23 cellular contexts compared by ENCODE assay signal in the genomic region with DNA sequence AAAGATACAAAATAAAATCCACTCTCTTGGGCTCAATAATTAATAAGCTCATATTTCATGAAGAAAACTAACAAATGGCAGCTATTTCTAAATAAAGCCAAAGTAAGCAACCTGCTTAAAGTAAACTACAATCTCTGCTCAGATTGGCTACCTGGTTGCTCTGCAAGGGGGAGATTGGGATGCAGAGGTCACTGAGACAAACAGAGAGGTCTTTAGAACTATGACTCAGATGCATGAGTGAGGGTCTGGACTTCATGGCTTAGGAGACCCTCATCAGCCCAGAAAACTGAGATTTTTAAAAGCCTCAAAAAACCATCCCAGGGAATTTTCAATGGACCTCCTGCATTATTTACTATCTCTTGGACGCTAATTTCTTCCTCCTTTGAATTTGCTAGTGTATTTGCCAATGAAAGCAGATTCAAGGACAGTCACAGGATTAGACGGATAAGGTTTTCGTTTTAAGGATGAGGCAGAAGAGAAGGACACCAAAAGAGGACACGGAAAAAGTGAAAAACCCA. TPM values are rescaled to one million over a fixed set of nuclear protein-coding genes. Genes with fewer than 3 reads are reported as not detected.
DNase-seq lines count a peak whose midpoint lies in the region; ATAC-seq lines count a peak whose summit lies in the region.
"Had no signal": no experiment of that assay in that cellular context is flagged by ENCODE, and none has a peak within 500 bp of the region (broad histone marks: within the 10 kb centered on the region; RNA-seq: fewer than 3 reads in every experiment).

No MANE protein-coding gene starts in this region.

- H3K9ac ChIP-seq in mesendoderm (ENCODE audit: low read length), result no peak overlapping the region
- H3K9ac ChIP-seq: BLaER1 had no signal

- no peaks in the 10 kb centered on the region for H3K27me3 ChIP-seq in mesendoderm (ENCODE audit: insufficient read depth, low read length, poor library complexity)
- H3K27me3 ChIP-seq: BLaER1, body of pancreas, Peyer's patch, suprapubic skin had no signal

- DNase-seq in activated T-cell treated with anti-CD3 and anti-CD28 coated beads, Interleukin-2, amount 50 U/mL, for 72 hours, result no peak
- DNase-seq in activated T-cell treated with anti-CD3 and anti-CD28 coated beads, Interleukin-2, amount 50 U/mL, for 48 hours, result no peak
- DNase-seq in T-cell, result no peak
- no peak for DNase-seq in activated naive CD8-positive, alpha-beta T cell treated with anti-CD3 and anti-CD28 coated beads, Interleukin-2, amount 10 ng/mL, durations not matched to agents 7 days and 5 days
- no peak for DNase-seq in stimulated activated effector memory CD8-positive, alpha-beta T cell treated with anti-CD3 and anti-CD28 coated beads, Interleukin-12 subunit alpha, Interleukin-12 subunit beta, amount 100 ng/mL, for 72 hours (ENCODE audit: low spot score in 2 of 2)
- no peak for DNase-seq in DMS153 (lab: John Stamatoyannopoulos, UW)
- no peak for DNase-seq in mesendoderm
- DNase-seq: ACHN; activated CD4-positive, alpha-beta T cell treated with anti-CD3 and anti-CD28 coated beads, Interleukin-2, amount 50 U/mL, for 1 hour; activated T-cell treated with anti-CD3 and anti-CD28 coated beads for 4 hours; body of pancreas; cerebellar nuclear complex; HCEC 1CT; lower lobe of right lung; NCI-H1694 treated with DMSO at 0.1 percent for 48 hours; NCI-H526; nucleus accumbens; Peyer's patch; SIG-M5; SW 1271 had no signal

- H3K4me2 ChIP-seq in mesendoderm (ENCODE audit: low read length), result no peak overlapping the region
- H3K4me2 ChIP-seq: BLaER1 had no signal

- no peak overlapping the region for H4K8ac ChIP-seq in mesendoderm (ENCODE audit: low read depth, low read length)

- no peak overlapping the region for H3K27ac ChIP-seq in mesendoderm (ENCODE audit: low read depth, low read length)
- H3K27ac ChIP-seq: BLaER1, body of pancreas, lower lobe of right lung, Peyer's patch, suprapubic skin had no signal

- H3K36me3 Mint-ChIP-seq in activated T-cell treated with anti-CD3 and anti-CD28 coated beads, Interleukin-2, amount 50 U/mL, for 72 hours (ENCODE audit: insufficient read depth in 2 of 2), result peaks cover 46 to 89% of the 10 kb centered on the region in 2 donors
- H3K36me3 Mint-ChIP-seq in T-cell, result peaks cover 92% of the 10 kb centered on the region
- peaks cover 81% of the 10 kb centered on the region for H3K36me3 Mint-ChIP-seq in activated naive CD8-positive, alpha-beta T cell treated with anti-CD3 and anti-CD28 coated beads, Interleukin-2, amount 10 ng/mL, durations not matched to agents 7 days and 5 days
- H3K36me3 Mint-ChIP-seq in stimulated activated effector memory CD8-positive, alpha-beta T cell treated with anti-CD3 and anti-CD28 coated beads, Interleukin-12 subunit alpha, Interleukin-12 subunit beta, amount 100 ng/mL, for 72 hours, result peaks cover 100% of the 10 kb centered on the region

- no peak overlapping the region for H2BK120ac ChIP-seq in mesendoderm (ENCODE audit: low read depth, low read length)

- H2BK5ac ChIP-seq in mesendoderm (ENCODE audit: low read length), result no peak overlapping the region

- POLR2A ChIA-PET in T-cell (lab: Charles Lee), result interaction anchor here (0.6 to 11.7 kb wide), 5 partner anchors 11 to 43 kb away, joined by 3 to 216 read pairs (median 4); no protein-coding TSS in a partner anchor
- POLR2A ChIA-PET in activated naive CD8-positive, alpha-beta T cell treated with anti-CD3 and anti-CD28 coated beads, Interleukin-2, amount 10 ng/mL, durations not matched to agents 7 days and 5 days (lab: Charles Lee), result interaction anchor here (1.6 to 18.8 kb wide), 2 partner anchors 10 to 11 kb away, joined by 3 to 470 read pairs; a partner anchor contains a TSS

- no peaks in the 10 kb centered on the region for H3K79me1 ChIP-seq in mesendoderm (ENCODE audit: low read length)

- no peak overlapping the region for H2BK15ac ChIP-seq in mesendoderm (replicated peaks; ENCODE audit: low read depth)

- H4K5ac ChIP-seq in mesendoderm (ENCODE audit: low read length), result no peak overlapping the region

- no peaks in the 10 kb centered on the region for H3K4me1 ChIP-seq in mesendoderm (ENCODE audit: control insufficient read depth, low read depth, low read length)
- H3K4me1 ChIP-seq: BLaER1, body of pancreas, suprapubic skin had no signal

- peak overlapping the region; percentile 98 for H3K27ac Mint-ChIP-seq in activated T-cell treated with anti-CD3 and anti-CD28 coated beads, Interleukin-2, amount 50 U/mL, for 72 hours
- H3K27ac Mint-ChIP-seq in T-cell, result peak overlapping the region; percentile 93 to 94
- H3K27ac Mint-ChIP-seq in activated naive CD8-positive, alpha-beta T cell treated with anti-CD3 and anti-CD28 coated beads, Interleukin-2, amount 10 ng/mL, durations not matched to agents 7 days and 5 days, result peak overlapping the region; percentile 35
- peak overlapping the region; percentile 99 for H3K27ac Mint-ChIP-seq in stimulated activated effector memory CD8-positive, alpha-beta T cell treated with anti-CD3 and anti-CD28 coated beads, Interleukin-12 subunit alpha, Interleukin-12 subunit beta, amount 100 ng/mL, for 72 hours

- no peaks in the 10 kb centered on the region for H3K79me2 ChIP-seq in mesendoderm (ENCODE audit: control insufficient read depth, insufficient read depth, low read length)

- H3K4me3 Mint-ChIP-seq in activated T-cell treated with anti-CD3 and anti-CD28 coated beads, Interleukin-2, amount 50 U/mL, for 72 hours, result peak overlapping the region; percentile 50 to 93
- H3K4me3 Mint-ChIP-seq in T-cell, result peak overlapping the region in 2 of 3 donors; percentile 31 to 96
- peak overlapping the region; percentile 31 for H3K4me3 Mint-ChIP-seq in activated naive CD8-positive, alpha-beta T cell treated with anti-CD3 and anti-CD28 coated beads, Interleukin-2, amount 10 ng/mL, durations not matched to agents 7 days and 5 days
- peak overlapping the region; percentile 94 for H3K4me3 Mint-ChIP-seq in stimulated activated effector memory CD8-positive, alpha-beta T cell treated with anti-CD3 and anti-CD28 coated beads, Interleukin-12 subunit alpha, Interleukin-12 subunit beta, amount 100 ng/mL, for 72 hours

- CTCF ChIA-PET in T-cell (lab: Charles Lee), result interaction anchor here (1.0 to 1.3 kb wide), 2 partner anchors 13 to 99 kb away, joined by 3 to 5 read pairs; no protein-coding TSS in a partner anchor

- no peak overlapping the region for H3K56ac ChIP-seq in mesendoderm (ENCODE audit: low read length)

- H2AK5ac ChIP-seq in mesendoderm (ENCODE audit: low read length), result no peak overlapping the region

- no peaks in the 10 kb centered on the region for H3K36me3 ChIP-seq in mesendoderm (ENCODE audit: control insufficient read depth, insufficient read depth, low read length)
- H3K36me3 ChIP-seq: BLaER1, suprapubic skin had no signal

- H3K4me1 Mint-ChIP-seq in activated T-cell treated with anti-CD3 and anti-CD28 coated beads, Interleukin-2, amount 50 U/mL, for 72 hours (ENCODE audit: low read depth), result peaks cover 100% of the 10 kb centered on the region
- peaks cover 78 to 83% (median 80%) of the 10 kb centered on the region in 3 donors for H3K4me1 Mint-ChIP-seq in T-cell
- H3K4me1 Mint-ChIP-seq in activated naive CD8-positive, alpha-beta T cell treated with anti-CD3 and anti-CD28 coated beads, Interleukin-2, amount 10 ng/mL, durations not matched to agents 7 days and 5 days, result peaks cover 66% of the 10 kb centered on the region
- H3K4me1 Mint-ChIP-seq in stimulated activated effector memory CD8-positive, alpha-beta T cell treated with anti-CD3 and anti-CD28 coated beads, Interleukin-12 subunit alpha, Interleukin-12 subunit beta, amount 100 ng/mL, for 72 hours, result peaks cover 84% of the 10 kb centered on the region

- ATAC-seq in activated T-cell treated with anti-CD3 and anti-CD28 coated beads, Interleukin-2, amount 50 U/mL, for 72 hours (replicated peaks in 1 of 2), result no peak
- ATAC-seq in T-cell (replicated peaks in 1 of 4) (no peak), HG02588 (IDR thresholded peaks at IDR 0.05; ENCODE audit: unreplicated experiment) (no peak)
- no peak for ATAC-seq in activated naive CD8-positive, alpha-beta T cell treated with anti-CD3 and anti-CD28 coated beads, Interleukin-2, amount 10 ng/mL, durations not matched to agents 7 days and 5 days (ENCODE audit: low read depth)
- peak; percentile 35 for ATAC-seq in stimulated activated effector memory CD8-positive, alpha-beta T cell treated with anti-CD3 and anti-CD28 coated beads, Interleukin-12 subunit alpha, Interleukin-12 subunit beta, amount 100 ng/mL, for 72 hours
- ATAC-seq: body of pancreas, lower lobe of right lung had no signal

- no peaks in the 10 kb centered on the region for H3K27me3 Mint-ChIP-seq in activated T-cell treated with anti-CD3 and anti-CD28 coated beads, Interleukin-2, amount 50 U/mL, for 72 hours (ENCODE audit: low read depth)
- no peaks in the 10 kb centered on the region for H3K27me3 Mint-ChIP-seq in T-cell
- H3K27me3 Mint-ChIP-seq in activated naive CD8-positive, alpha-beta T cell treated with anti-CD3 and anti-CD28 coated beads, Interleukin-2, amount 10 ng/mL, durations not matched to agents 7 days and 5 days, result no peaks in the 10 kb centered on the region

- no peaks in the 10 kb centered on the region for H3K9me3 Mint-ChIP-seq in activated T-cell treated with anti-CD3 and anti-CD28 coated beads, Interleukin-2, amount 50 U/mL, for 72 hours
- peaks cover 0 to 21% (median 12%) of the 10 kb centered on the region in 3 donors for H3K9me3 Mint-ChIP-seq in T-cell
- peaks cover 3% of the 10 kb centered on the region for H3K9me3 Mint-ChIP-seq in activated naive CD8-positive, alpha-beta T cell treated with anti-CD3 and anti-CD28 coated beads, Interleukin-2, amount 10 ng/mL, durations not matched to agents 7 days and 5 days
- H3K9me3 Mint-ChIP-seq in stimulated activated effector memory CD8-positive, alpha-beta T cell treated with anti-CD3 and anti-CD28 coated beads, Interleukin-12 subunit alpha, Interleukin-12 subunit beta, amount 100 ng/mL, for 72 hours, result no peaks in the 10 kb centered on the region

- H3K23ac ChIP-seq in mesendoderm (ENCODE audit: low read length), result no peak overlapping the region

- H3K4me3 ChIP-seq in mesendoderm (ENCODE audit: low read length), result no peak overlapping the region
- H3K4me3 ChIP-seq: BLaER1, body of pancreas, lower lobe of right lung, Peyer's patch, suprapubic skin had no signal

- H3K18ac ChIP-seq in mesendoderm (ENCODE audit: low read length), result no peak overlapping the region

- WGBS in mesendoderm (ENCODE audit: extremely low coverage, insufficient coverage, low lambda C conversion rate), result no CpG with 5 or more reads among the region's 4 CpGs

- H3K4ac ChIP-seq in mesendoderm (ENCODE audit: low read depth, low read length), result no peak overlapping the region

RNA-seq across cellular contexts. Expression of a gene that starts 17.4 kb away (rescaled TPM):
- total RNA-seq in activated T-cell treated with anti-CD3 and anti-CD28 coated beads, Interleukin-2, amount 50 U/mL, for 72 hours, result 100 to 1,000 TPM; 444 to 460 TPM
- 100 to 1,000 TPM; 264 to 465 (median 273) TPM for total RNA-seq in T-cell
- 100 to 1,000 TPM; 233 to 238 TPM for total RNA-seq in activated naive CD8-positive, alpha-beta T cell treated with anti-CD3 and anti-CD28 coated beads, Interleukin-2, amount 10 ng/mL, durations not matched to agents 7 days and 5 days
- polyA plus RNA-seq in mesendoderm (2013, experiment 1 of 2), result 0.20 TPM
- polyA plus RNA-seq in mesendoderm (2013, experiment 2 of 2), result 0.10 TPM

Comparison
In these comparisons a context has a peak if more than half of its experiments do, and no peak if none do; other contexts are left out.
1. H3K27ac Mint-ChIP-seq: peak in every context shown above with its lines; median percentile 99 in stimulated activated effector memory CD8-positive, alpha-beta T cell treated with anti-CD3 and anti-CD28 coated beads, Interleukin-12 subunit alpha, Interleukin-12 subunit beta, amount 100 ng/mL, for 72 hours; 98 in activated T-cell treated with anti-CD3 and anti-CD28 coated beads, Interleukin-2, amount 50 U/mL, for 72 hours; 94 in T-cell; 35 in activated naive CD8-positive, alpha-beta T cell treated with anti-CD3 and anti-CD28 coated beads, Interleukin-2, amount 10 ng/mL, durations not matched to agents 7 days and 5 days.
2. H3K4me3 Mint-ChIP-seq: peak in every context shown above with its lines; median percentile 94 in stimulated activated effector memory CD8-positive, alpha-beta T cell treated with anti-CD3 and anti-CD28 coated beads, Interleukin-12 subunit alpha, Interleukin-12 subunit beta, amount 100 ng/mL, for 72 hours; 72 in activated T-cell treated with anti-CD3 and anti-CD28 coated beads, Interleukin-2, amount 50 U/mL, for 72 hours; 64 in T-cell; 31 in activated naive CD8-positive, alpha-beta T cell treated with anti-CD3 and anti-CD28 coated beads, Interleukin-2, amount 10 ng/mL, durations not matched to agents 7 days and 5 days.